Comparison of ENCODE assay signal across 1 cellular context in genomic region chr6:40395066-40395697, GRCh38.
TF ChIP-seq lines count a peak whose summit lies in the region.

No MANE protein-coding gene starts in this region.

TF ChIP-seq in H1, 55 proteins besides CTCF, POLR2A, EP300 and RAD21 (continued from another document):
- TF ChIP-seq CHD7 (IDR thresholded peaks at IDR 0.05; ENCODE audit: insufficient replicate concordance, low read length) (no peak), CTBP2 (IDR thresholded peaks at IDR 0.05; ENCODE audit: borderline replicate concordance, insufficient read depth, insufficient read length, low read length) (no peak), BCL11A (IDR thresholded peaks at IDR 0.05; ENCODE audit: low read depth in 2 of 2, low read length in 2 of 2) (no peak), RBBP5 (IDR thresholded peaks at IDR 0.05; ENCODE audit: borderline replicate concordance, low read depth, low read length) (no peak)
- TF ChIP-seq, protein P1, sequence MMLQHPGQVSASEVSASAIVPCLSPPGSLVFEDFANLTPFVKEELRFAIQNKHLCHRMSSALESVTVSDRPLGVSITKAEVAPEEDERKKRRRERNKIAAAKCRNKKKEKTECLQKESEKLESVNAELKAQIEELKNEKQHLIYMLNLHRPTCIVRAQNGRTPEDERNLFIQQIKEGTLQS (IDR thresholded peaks at IDR 0.05; ENCODE audit: insufficient read depth, low read depth, low read length): no peak
